Comparison of ENCODE assay signal across 9 cellular contexts in genomic region chr21:39083377-39084008, GRCh38.
DNase-seq lines count a peak whose midpoint lies in the region; ATAC-seq and TF ChIP-seq lines count a peak whose summit lies in the region.
"Had no signal": no experiment of that assay in that cellular context is flagged by ENCODE, and none has a peak within 500 bp of the region (broad histone marks: within the 10 kb centered on the region; RNA-seq: fewer than 3 reads in every experiment).

No MANE protein-coding gene starts in this region.

- no peaks in the 10 kb centered on the region for H3K36me3 ChIP-seq in Peyer's patch
- no peaks in the 10 kb centered on the region for H3K36me3 ChIP-seq in esophagus squamous epithelium
- H3K36me3 ChIP-seq in mesendoderm (ENCODE audit: control insufficient read depth, insufficient read depth, low read length), result no peaks in the 10 kb centered on the region

- intact Hi-C loops in esophagus squamous epithelium (cut with DNase I), result no loop called here

- H3K4me1 ChIP-seq in Peyer's patch, result no peaks in the 10 kb centered on the region
- H3K4me1 ChIP-seq in esophagus squamous epithelium, result peaks cover 3 to 56% (median 20%) of the 10 kb centered on the region in 3 donors
- H3K4me1 ChIP-seq in mesendoderm (ENCODE audit: control insufficient read depth, low read depth, low read length), result no peaks in the 10 kb centered on the region

- no peaks in the 10 kb centered on the region for H3K79me2 ChIP-seq in mesendoderm (ENCODE audit: control insufficient read depth, insufficient read depth, low read length)

- H3K4me2 ChIP-seq in mesendoderm (ENCODE audit: low read length), result no peak overlapping the region

- H3K27ac ChIP-seq in Peyer's patch, result peak overlapping the region; percentile 34 to 78 (median 67)
- H3K27ac ChIP-seq in esophagus squamous epithelium, result peak overlapping the region; percentile 80 to 89 (median 85)
- no peak overlapping the region for H3K27ac ChIP-seq in mesendoderm (ENCODE audit: low read depth, low read length)

- H4K8ac ChIP-seq in mesendoderm (ENCODE audit: low read depth, low read length), result no peak overlapping the region

- peak overlapping the region in 1 of 4 donors; percentile 30 for H3K4me3 ChIP-seq in Peyer's patch
- peak overlapping the region in 2 of 4 donors; percentile 1 to 38 for H3K4me3 ChIP-seq in esophagus squamous epithelium
- H3K4me3 ChIP-seq in mesendoderm (ENCODE audit: low read length), result no peak overlapping the region

- no peak for TF ChIP-seq POLR2A in Peyer's patch (IDR thresholded peaks at IDR 0.05)
- TF ChIP-seq POLR2A in esophagus squamous epithelium (IDR thresholded peaks at IDR 0.05), result no peak

- H2BK5ac ChIP-seq in mesendoderm (ENCODE audit: low read length), result no peak overlapping the region

- DNase-seq in Peyer's patch (peak in 2 of 3 donors; percentile 33 to 80), esophagus squamous epithelium (lab: John Stamatoyannopoulos, UW) (no peak), mesendoderm (peak; percentile 8), ureter (ENCODE audit: low spot score) (peak; percentile 85), iPS-NIHi11 (ENCODE audit: low spot score) (no peak), SKM-1 treated with dmso at 0.1 percent for 144 hours (lab: John Stamatoyannopoulos, UW; ENCODE audit: unreplicated experiment) (no peak)
- DNase-seq: activated T-cell treated with anti-CD3 and anti-CD28 coated beads, Interleukin-2, amount 50 U/mL, for 24 hours; stimulated activated naive CD8-positive, alpha-beta T cell treated with anti-CD3 and anti-CD28 coated beads, Interleukin-15, amount 100 ng/mL, for 72 hours had no signal

- no peaks in the 10 kb centered on the region for H3K27me3 ChIP-seq in Peyer's patch
- H3K27me3 ChIP-seq in esophagus squamous epithelium, result no peaks in the 10 kb centered on the region
- no peaks in the 10 kb centered on the region for H3K27me3 ChIP-seq in mesendoderm (ENCODE audit: insufficient read depth, low read length, poor library complexity)

- H3K9ac ChIP-seq in mesendoderm (ENCODE audit: low read length), result no peak overlapping the region

- H2AK5ac ChIP-seq in mesendoderm (ENCODE audit: low read length), result no peak overlapping the region

- no peak overlapping the region for H3K4ac ChIP-seq in mesendoderm (ENCODE audit: low read depth, low read length)

- no peak overlapping the region for H3K56ac ChIP-seq in mesendoderm (ENCODE audit: low read length)

- H2BK15ac ChIP-seq in mesendoderm (replicated peaks; ENCODE audit: low read depth), result no peak overlapping the region

- no peak for ATAC-seq in GM18498 (IDR thresholded peaks at IDR 0.05; ENCODE audit: unreplicated experiment)
- ATAC-seq: stimulated activated naive CD8-positive, alpha-beta T cell treated with anti-CD3 and anti-CD28 coated beads, Interleukin-15, amount 100 ng/mL, for 72 hours had no signal

- H3K18ac ChIP-seq in mesendoderm (ENCODE audit: low read length), result no peak overlapping the region

- no peak overlapping the region for H3K23ac ChIP-seq in mesendoderm (ENCODE audit: low read length)

- H4K5ac ChIP-seq in mesendoderm (ENCODE audit: low read length), result no peak overlapping the region

- no peaks in the 10 kb centered on the region for H3K79me1 ChIP-seq in mesendoderm (ENCODE audit: low read length)

- no peak overlapping the region for H2BK120ac ChIP-seq in mesendoderm (ENCODE audit: low read depth, low read length)

- TF ChIP-seq CTCF in Peyer's patch (IDR thresholded peaks at IDR 0.05) (no peak), esophagus squamous epithelium (IDR thresholded peaks at IDR 0.05) (no peak)

- H3K9me3 ChIP-seq in Peyer's patch (no peaks in the 10 kb centered on the region), esophagus squamous epithelium (no peaks in the 10 kb centered on the region)

- 12 to 25% methylated on average over 8 to 11 of the region's 11 CpGs for WGBS in esophagus squamous epithelium, 2 donors
- no CpG with 5 or more reads among the region's 11 CpGs for WGBS in mesendoderm (ENCODE audit: extremely low coverage, insufficient coverage, low lambda C conversion rate)

Comparison
In these comparisons a context has a peak if more than half of its experiments do, and no peak if none do; other contexts are left out.
1. DNase-seq: peak in Peyer's patch (2 of 3), mesendoderm (single experiment) and ureter (single experiment); none in esophagus squamous epithelium (single experiment), iPS-NIHi11 (single experiment) and SKM-1 treated with dmso at 0.1 percent for 144 hours (single experiment).